Comparison of ENCODE assay signal across 15 cellular contexts in genomic region chr2:54042908-54043620, GRCh38.
DNase-seq lines count a peak whose midpoint lies in the region; TF ChIP-seq lines count a peak whose summit lies in the region.
"Had no signal": no experiment of that assay in that cellular context is flagged by ENCODE, and none has a peak within 500 bp of the region (broad histone marks: within the 10 kb centered on the region; RNA-seq: fewer than 3 reads in every experiment).

No MANE protein-coding gene starts in this region.

- no peaks in the 10 kb centered on the region for H3K36me3 ChIP-seq in CD4-positive, alpha-beta memory T cell (ENCODE audit: insufficient read depth, low read length)
- H3K36me3 ChIP-seq: Peyer's patch, upper lobe of right lung had no signal

- H3K27ac Mint-ChIP-seq in chondrocyte (ENCODE audit: unreplicated experiment): no peak overlapping the region
- H3K27ac Mint-ChIP-seq in CD4-positive, alpha-beta memory T cell: no peak overlapping the region
- H3K27ac Mint-ChIP-seq: activated naive CD8-positive, alpha-beta T cell treated with anti-CD3 and anti-CD28 coated beads, Interleukin-2, amount 10 ng/mL, durations not matched to agents 7 days and 5 days had no signal

- in situ Hi-C loops in ACHN (cut with HindIII; ENCODE audit: low pct_ligation_motif_present, low pct_unique_long_range_greater_than_20kb, low sequenced_read_pairs): no loop called here

- peaks cover 6% of the 10 kb centered on the region for H3K9me3 Mint-ChIP-seq in chondrocyte (ENCODE audit: low read depth)
- peaks cover 0 to 8% (median 4%) of the 10 kb centered on the region in 8 donors for H3K9me3 Mint-ChIP-seq in CD4-positive, alpha-beta memory T cell

- H3K4me3 Mint-ChIP-seq in chondrocyte (ENCODE audit: unreplicated experiment): no peak overlapping the region
- H3K4me3 Mint-ChIP-seq in CD4-positive, alpha-beta memory T cell: no peak overlapping the region
- H3K4me3 Mint-ChIP-seq: activated naive CD8-positive, alpha-beta T cell treated with anti-CD3 and anti-CD28 coated beads, Interleukin-2, amount 10 ng/mL, durations not matched to agents 7 days and 5 days had no signal

- peak overlapping the region; percentile 98 for H3K27ac ChIP-seq in cingulate gyrus (ENCODE audit: low read depth, low read length)
- H3K27ac ChIP-seq in layer of hippocampus (ENCODE audit: low read depth, low read length): peak overlapping the region; percentile 92
- H3K27ac ChIP-seq in CD4-positive, alpha-beta memory T cell (ENCODE audit: low read depth, low read length): no peak overlapping the region
- H3K27ac ChIP-seq: C4-2B, Peyer's patch, upper lobe of right lung had no signal

- POLR2A ChIA-PET in CD4-positive, alpha-beta memory T cell (lab: Charles Lee; ENCODE audit: partially characterized antibody): no interaction called here

- H3K27me3 ChIP-seq in layer of hippocampus (ENCODE audit: control insufficient read depth, insufficient read depth, low read length): no peaks in the 10 kb centered on the region
- no peaks in the 10 kb centered on the region for H3K27me3 ChIP-seq in CD4-positive, alpha-beta memory T cell (ENCODE audit: insufficient read depth, low read length)
- H3K27me3 ChIP-seq: esophagus muscularis mucosa, Peyer's patch, upper lobe of right lung had no signal

- peaks cover 13% of the 10 kb centered on the region for H3K4me1 ChIP-seq in CD4-positive, alpha-beta memory T cell (ENCODE audit: insufficient read depth, low read length)
- H3K4me1 ChIP-seq: Peyer's patch, upper lobe of right lung had no signal

- H3K27me3 Mint-ChIP-seq in chondrocyte (ENCODE audit: low read depth): no peaks in the 10 kb centered on the region
- H3K27me3 Mint-ChIP-seq in CD4-positive, alpha-beta memory T cell: no peaks in the 10 kb centered on the region
- H3K27me3 Mint-ChIP-seq: activated naive CD8-positive, alpha-beta T cell treated with anti-CD3 and anti-CD28 coated beads, Interleukin-2, amount 10 ng/mL, durations not matched to agents 7 days and 5 days had no signal

- no peaks in the 10 kb centered on the region for H3K9me3 ChIP-seq in CD4-positive, alpha-beta memory T cell (ENCODE audit: control insufficient read depth in 1 of 2, low read length in 2 of 2)
- H3K9me3 ChIP-seq: upper lobe of right lung had no signal

- peaks cover 3% of the 10 kb centered on the region for H3K36me3 Mint-ChIP-seq in chondrocyte (ENCODE audit: low read depth)
- H3K36me3 Mint-ChIP-seq in CD4-positive, alpha-beta memory T cell: peaks cover 0 to 23% of the 10 kb centered on the region in 2 donors

- no peak for TF ChIP-seq CTCF in chondrocyte (IDR thresholded peaks at IDR 0.05)

- H3K4me3 ChIP-seq in CD4-positive, alpha-beta memory T cell (ENCODE audit: low read length in 2 of 2): no peak overlapping the region
- H3K4me3 ChIP-seq: esophagus muscularis mucosa, Peyer's patch, upper lobe of right lung had no signal

- DNase-seq in NCI-H69 (lab: John Stamatoyannopoulos, UW) (peak; percentile 6), superior temporal gyrus (ENCODE audit: extremely low spot score) (peak; percentile 90), chondrocyte (ENCODE audit: low spot score) (no peak), ACHN (no peak)
- DNase-seq in activated effector memory CD4-positive, alpha-beta T cell treated with anti-CD3 and anti-CD28 coated beads, Interleukin-2, amount 50 U/mL, for 16 hours: no peak
- no peak for DNase-seq in CD4-positive, alpha-beta memory T cell
- DNase-seq: activated CD4-positive, alpha-beta T cell treated with anti-CD3 and anti-CD28 coated beads for 4 hours; activated naive CD8-positive, alpha-beta T cell treated with anti-CD3 and anti-CD28 coated beads, Interleukin-2, amount 10 ng/mL, durations not matched to agents 7 days and 5 days; Peyer's patch; T-helper 1 cell; upper lobe of right lung had no signal

- CTCF ChIA-PET in CD4-positive, alpha-beta memory T cell (lab: Charles Lee; ENCODE audit: partially characterized antibody): no interaction called here

- peaks cover 37% of the 10 kb centered on the region for H3K4me1 Mint-ChIP-seq in chondrocyte (ENCODE audit: low read depth)
- H3K4me1 Mint-ChIP-seq in CD4-positive, alpha-beta memory T cell: peaks cover under 1 to 14% (median 8%) of the 10 kb centered on the region in 4 donors

- intact Hi-C loops in CD4-positive, alpha-beta memory T cell (cut with micrococcal nuclease): no loop called here

Comparison
In these comparisons a context has a peak if more than half of its experiments do, and no peak if none do; other contexts are left out.
1. DNase-seq: peak in NCI-H69 (single experiment) and superior temporal gyrus (single experiment); none in chondrocyte (single experiment), activated effector memory CD4-positive, alpha-beta T cell treated with anti-CD3 and anti-CD28 coated beads, Interleukin-2, amount 50 U/mL, for 16 hours (single experiment), ACHN (single experiment) and CD4-positive, alpha-beta memory T cell (0 of 5).